8 cellular contexts compared by ENCODE assay signal in the genomic region with DNA sequence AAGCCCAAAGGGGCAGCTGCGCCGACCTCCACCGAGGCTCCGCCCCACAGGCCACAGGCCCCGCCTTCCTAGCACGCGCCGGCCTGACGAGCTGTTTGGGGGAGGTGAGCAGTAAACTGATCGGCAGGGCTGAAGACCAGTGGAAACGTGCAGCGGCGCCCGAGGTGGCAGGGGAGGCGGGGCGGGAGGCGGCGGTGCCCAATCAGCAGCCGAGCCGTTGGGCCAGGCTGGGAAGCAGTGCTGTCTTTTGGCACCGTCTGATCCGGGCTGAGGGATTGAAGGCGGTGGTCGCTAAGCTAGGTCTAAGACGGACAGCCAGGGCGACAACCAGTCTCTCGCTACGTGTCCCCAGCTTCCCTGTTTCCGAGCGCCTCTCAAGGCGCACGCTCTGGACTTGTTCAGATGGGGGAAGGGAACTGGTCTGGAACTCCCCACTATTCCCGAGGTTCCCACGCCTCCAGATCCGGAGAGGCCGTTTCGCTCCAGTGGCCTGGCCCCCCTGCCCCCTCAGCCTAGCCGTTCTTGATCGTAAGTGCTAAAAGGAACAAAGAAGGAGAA. TPM values are rescaled to one million over a fixed set of nuclear protein-coding genes. Genes with fewer than 3 reads are reported as not detected.
DNase-seq lines count a peak whose midpoint lies in the region; ATAC-seq, FAIRE-seq and TF ChIP-seq lines count a peak whose summit lies in the region.

A gene with protein sequence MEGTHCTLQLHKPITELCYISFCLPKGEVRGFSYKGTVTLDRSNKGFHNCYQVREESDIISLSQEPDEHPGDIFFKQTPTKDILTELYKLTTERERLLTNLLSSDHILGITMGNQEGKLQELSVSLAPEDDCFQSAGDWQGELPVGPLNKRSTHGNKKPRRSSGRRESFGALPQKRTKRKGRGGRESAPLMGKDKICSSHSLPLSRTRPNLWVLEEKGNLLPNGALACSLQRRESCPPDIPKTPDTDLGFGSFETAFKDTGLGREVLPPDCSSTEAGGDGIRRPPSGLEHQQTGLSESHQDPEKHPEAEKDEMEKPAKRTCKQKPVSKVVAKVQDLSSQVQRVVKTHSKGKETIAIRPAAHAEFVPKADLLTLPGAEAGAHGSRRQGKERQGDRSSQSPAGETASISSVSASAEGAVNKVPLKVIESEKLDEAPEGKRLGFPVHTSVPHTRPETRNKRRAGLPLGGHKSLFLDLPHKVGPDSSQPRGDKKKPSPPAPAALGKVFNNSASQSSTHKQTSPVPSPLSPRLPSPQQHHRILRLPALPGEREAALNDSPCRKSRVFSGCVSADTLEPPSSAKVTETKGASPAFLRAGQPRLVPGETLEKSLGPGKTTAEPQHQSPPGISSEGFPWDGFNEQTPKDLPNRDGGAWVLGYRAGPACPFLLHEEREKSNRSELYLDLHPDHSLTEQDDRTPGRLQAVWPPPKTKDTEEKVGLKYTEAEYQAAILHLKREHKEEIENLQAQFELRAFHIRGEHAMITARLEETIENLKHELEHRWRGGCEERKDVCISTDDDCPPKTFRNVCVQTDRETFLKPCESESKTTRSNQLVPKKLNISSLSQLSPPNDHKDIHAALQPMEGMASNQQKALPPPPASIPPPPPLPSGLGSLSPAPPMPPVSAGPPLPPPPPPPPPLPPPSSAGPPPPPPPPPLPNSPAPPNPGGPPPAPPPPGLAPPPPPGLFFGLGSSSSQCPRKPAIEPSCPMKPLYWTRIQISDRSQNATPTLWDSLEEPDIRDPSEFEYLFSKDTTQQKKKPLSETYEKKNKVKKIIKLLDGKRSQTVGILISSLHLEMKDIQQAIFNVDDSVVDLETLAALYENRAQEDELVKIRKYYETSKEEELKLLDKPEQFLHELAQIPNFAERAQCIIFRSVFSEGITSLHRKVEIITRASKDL (N-terminal part only) (minus strand): TSS at position 11 of the 558 bp plus-strand sequence. CDS start 39,800 bp downstream, outside the sequence.

- peaks cover 36% of the 10 kb centered on the region for H3K27me3 ChIP-seq in GM23248 (replicated peaks; ENCODE audit: insufficient read depth)
- H3K27me3 ChIP-seq in MG63, result peaks cover 5% of the 10 kb centered on the region; the same call in 1 of the 2 replicates
- peaks cover 0 to 10% (median 0%) of the 10 kb centered on the region in 9 donors for H3K27me3 ChIP-seq in heart left ventricle
- no peaks in the 10 kb centered on the region for H3K27me3 ChIP-seq in pancreas
- no peaks in the 10 kb centered on the region for H3K27me3 ChIP-seq in testis

- intact Hi-C loops in heart left ventricle (cut with DNase I) (no loop called here), pancreas (cut with DNase I) (no loop called here), testis (cut with DNase I; ENCODE audit: low total_unique reads) (no loop called here)

- H3K4me1 ChIP-seq in GM23248 (ENCODE audit: insufficient read depth) (no peaks in the 10 kb centered on the region; the same call in 1 of the 2 replicates), heart left ventricle (peaks cover 0 to 13% (median 0%) of the 10 kb centered on the region in 12 donors), pancreas (peaks cover 0 to 2% (median 0%) of the 10 kb centered on the region in 3 donors), testis (no peaks in the 10 kb centered on the region)

- peak within 1 kb of the TSS; percentile 72 for H3K9ac ChIP-seq in GM23248

- H3K79me2 ChIP-seq in GM23248 (ENCODE audit: insufficient read depth), result no peaks in the 10 kb centered on the region

- in situ Hi-C loops in GM23248 (cut with MboI), result no loop called here

- DNase-seq in DMS53 treated with DMSO at 0.1 percent for 48 hours (lab: John Stamatoyannopoulos, UW; ENCODE audit: unreplicated experiment), result peak; percentile 65
- DNase-seq in GM23248, result peak; percentile 97
- DNase-seq in MG63, result peak; percentile 91
- DNase-seq in T-helper 1 cell, result peak; percentile 78 to 90 (median 87)
- DNase-seq in amniotic stem cell (lab: John Stamatoyannopoulos, UW), result peak; percentile 86
- DNase-seq in heart left ventricle, result peak; percentile 91 to 97 (median 95)
- peak; percentile 92 to 97 (median 96) for DNase-seq in pancreas
- peak; percentile 97 for DNase-seq in testis

- H3K36me3 ChIP-seq in GM23248 (ENCODE audit: low read depth) (no peaks in the 10 kb centered on the region), MG63 (no peaks in the 10 kb centered on the region), heart left ventricle (no peaks in the 10 kb centered on the region), pancreas (no peaks in the 10 kb centered on the region), testis (ENCODE audit: low read depth, missing control alignments) (no peaks in the 10 kb centered on the region)

- H3K9me3 ChIP-seq in GM23248 (ENCODE audit: low read depth) (no peaks in the 10 kb centered on the region), MG63 (no peaks in the 10 kb centered on the region), heart left ventricle (no peaks in the 10 kb centered on the region), pancreas (no peaks in the 10 kb centered on the region), testis (no peaks in the 10 kb centered on the region)

- WGBS in GM23248 (ENCODE audit: low coverage in 1 of 2, low lambda C conversion rate in 2 of 2, missing lambda C conversion rate in 2 of 2), 2 experiments, result 2 to 3% methylated on average over 30 to 39 of the region's 39 CpGs
- 1 to 2% (median 1%) methylated on average over 25 to 39 of the region's 39 CpGs for WGBS in heart left ventricle, 4 donors
- 0 to 2% methylated on average over 35 to 39 of the region's 39 CpGs for WGBS in pancreas, 2 donors
- 0 to 2% methylated on average over 10 to 39 of the region's 39 CpGs for WGBS in testis, 2 donors

- TF ChIP-seq POLR2A in heart left ventricle (IDR thresholded peaks at IDR 0.05), result peak in 1 of 2 donors; percentile 43
- no peak for TF ChIP-seq POLR2A in testis (IDR thresholded peaks at IDR 0.05)

- H3F3A ChIP-seq in GM23248 (ENCODE audit: insufficient read depth), result no peaks in the 10 kb centered on the region

- H3K9me2 ChIP-seq in GM23248 (ENCODE audit: insufficient read depth), result no peaks in the 10 kb centered on the region

- H3K27ac ChIP-seq in GM23248 (no peak within 1 kb of the TSS), heart left ventricle (peak within 1 kb of the TSS in 10 of 12 donors; percentile 19 to 72 (median 54)), pancreas (peak within 1 kb of the TSS in 2 of 4 donors; percentile 13 to 39), testis (peak within 1 kb of the TSS; percentile 17 to 75)

- peak; percentile 100 for ATAC-seq in heart left ventricle
- peak; percentile 100 for ATAC-seq in pancreas

- H3K4me2 ChIP-seq in GM23248 (ENCODE audit: unreplicated experiment), result peak within 1 kb of the TSS; percentile 92

- peak; percentile 39 for FAIRE-seq in pancreas (lab: Jason Lieb, UNC)

- peak within 1 kb of the TSS; percentile 96 for H2AFZ ChIP-seq in GM23248

- H4K20me1 ChIP-seq in GM23248 (ENCODE audit: insufficient read depth), result no peaks in the 10 kb centered on the region

- TF ChIP-seq CTCF in heart left ventricle (IDR thresholded peaks at IDR 0.05) (no peak), pancreas (IDR thresholded peaks at IDR 0.05) (no peak), testis (IDR thresholded peaks at IDR 0.05) (no peak)

- H3K4me3 ChIP-seq in GM23248 (peak within 1 kb of the TSS; percentile 76), MG63 (peak within 1 kb of the TSS; percentile 44), heart left ventricle (peak within 1 kb of the TSS; percentile 25 to 67 (median 54)), pancreas (peak within 1 kb of the TSS; percentile 15 to 54 (median 34)), testis (peak within 1 kb of the TSS; percentile 36 to 66)

RNA-seq across cellular contexts. Expression of the gene that starts here (rescaled TPM):
- 2.0 and 2.2 TPM in 2 replicates for total RNA-seq in GM23248 (2014; rRNA removed; shearing (Covaris generic))
- polyA plus RNA-seq in GM23248 (2016; fragmentation: Nextera tagmentation; extraction: Ambion mirVana) (0.93 and 1.4 TPM in 2 replicates), heart left ventricle (under 1 TPM; 0.61 to 0.91 TPM), pancreas (1 to 10 TPM; 1.9 to 2.3 TPM), testis (ENCODE audit: insufficient read depth, low read depth, low replicate concordance) (17.7 TPM)
- total RNA-seq in MG63 (2014; rRNA removed; shearing (Covaris generic); ENCODE audit: low replicate concordance), result 0.25 and 9.0 TPM in 2 replicates
- total RNA-seq in heart left ventricle (10 to 100 TPM in 1 of 9 donors, 1 to 10 TPM in 8; 1.7 to 10.6 (median 3.8) TPM), pancreas (10 to 100 TPM in 1 of 6 donors, 1 to 10 TPM in 5; 2.6 to 10.2 (median 4.1) TPM), testis (10 to 100 TPM; 47.4 to 53.7 TPM)
